Comparison of ENCODE assay signal across 16 cellular contexts in the genomic region with DNA sequence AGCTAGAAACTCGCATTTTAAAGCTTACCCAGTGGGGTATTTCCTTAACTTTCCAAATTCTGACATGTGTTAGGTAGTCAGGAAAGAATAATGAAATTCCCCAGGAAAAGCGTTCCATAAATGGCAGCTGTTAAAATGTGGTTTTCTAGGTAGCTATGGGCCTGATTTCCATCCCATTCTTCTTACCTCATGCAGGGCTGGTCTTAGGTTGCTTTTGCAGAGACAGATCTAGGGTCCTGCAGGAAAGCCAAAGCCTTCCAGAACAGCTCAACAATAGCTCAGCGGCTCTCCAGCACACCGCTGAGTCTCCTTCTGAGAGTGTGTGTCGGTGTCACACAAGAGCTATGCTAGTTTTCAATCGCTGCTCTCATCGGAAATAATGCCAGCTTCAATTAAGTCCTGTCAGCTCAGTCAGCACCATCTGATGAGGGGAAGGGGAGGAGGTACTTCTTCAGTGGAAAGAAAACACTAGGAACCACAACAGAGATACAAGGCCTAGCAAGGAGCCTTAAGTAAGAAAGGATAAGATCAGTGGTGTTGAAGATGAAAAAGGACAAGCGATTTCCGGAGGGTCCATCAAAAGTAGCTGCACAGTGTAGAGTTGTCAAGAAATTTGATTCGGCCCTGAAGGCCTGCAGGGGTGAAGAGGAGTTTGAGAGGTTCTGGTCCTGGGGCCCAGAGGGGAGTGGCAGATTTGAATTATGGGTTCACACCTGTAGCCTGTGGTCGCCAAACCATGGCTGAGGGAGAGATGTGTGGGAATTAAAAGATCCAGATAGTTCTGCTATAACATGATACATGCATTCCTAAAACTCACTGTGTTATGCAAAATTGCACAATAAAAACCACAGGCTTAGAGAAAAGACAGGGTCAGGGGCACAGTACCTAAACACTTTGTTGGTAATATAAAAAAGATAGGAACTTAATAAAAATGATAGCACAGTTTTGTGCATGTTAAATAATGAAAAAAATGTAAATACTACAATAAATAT.
A peak's percentile ranks its signal among the peaks of the same experiment; 100 is the strongest.
DNase-seq lines count a peak whose midpoint lies in the region; ATAC-seq, FAIRE-seq and TF ChIP-seq lines count a peak whose summit lies in the region.
"Had no signal": no experiment of that assay in that cellular context is flagged by ENCODE, and none has a peak within 500 bp of the region (broad histone marks: within the 10 kb centered on the region; RNA-seq: fewer than 3 reads in every experiment).

No MANE protein-coding gene starts in this region.

- no peak for ATAC-seq in HepG2
- no peak for ATAC-seq in right lobe of liver
- ATAC-seq: gastrocnemius medialis; left colon; naive thymus-derived CD8-positive, alpha-beta T cell had no signal

- H3K4me2 ChIP-seq in HepG2 (ENCODE audit: low read depth, low read length) = no peak overlapping the region

- no peak for TF ChIP-seq RAD21 in HepG2 (CRISPR knock-in tag; IDR thresholded peaks at IDR 0.05)

- in situ Hi-C loops in HepG2 (cut with HindIII; ENCODE audit: extremely low pct_ligation_motif_present, low pct_unique_long_range_greater_than_20kb) = loop anchor here (25.0 kb wide), 1 partner anchor 137 kb away; no protein-coding TSS in a partner anchor

- H3K4me3 Mint-ChIP-seq in activated CD4-positive, alpha-beta memory T cell treated with anti-CD3 and anti-CD28 coated beads for 36 hours = no peak overlapping the region
- H3K4me3 Mint-ChIP-seq: B cell; naive thymus-derived CD8-positive, alpha-beta T cell had no signal

- H3K27ac ChIP-seq in HepG2 (ENCODE audit: extremely low read length, insufficient read depth, low read length) = no peak overlapping the region
- H3K27ac ChIP-seq in right lobe of liver = no peak overlapping the region
- H3K27ac ChIP-seq: gastrocnemius medialis had no signal

- H2AFZ ChIP-seq in HepG2 (ENCODE audit: low read length) = no peak overlapping the region

- H3K9ac ChIP-seq in HepG2 (ENCODE audit: insufficient read depth, low read depth, low read length) = no peak overlapping the region

- no peaks in the 10 kb centered on the region for H4K20me1 ChIP-seq in HepG2 (ENCODE audit: insufficient read depth, low read length)

- FAIRE-seq in HepG2 (lab: Jason Lieb, UNC) (no peak), urothelium cell line (lab: Jason Lieb, UNC) (peak; percentile 89)

- TF ChIP-seq CTCF in HepG2 (CRISPR knock-in tag; IDR thresholded peaks at IDR 0.05) = no peak
- no peak for TF ChIP-seq CTCF in right lobe of liver (IDR thresholded peaks at IDR 0.05)
- TF ChIP-seq CTCF in foreskin fibroblast (IDR thresholded peaks at IDR 0.05; ENCODE audit: low read depth, low read length) = no peak

- intact Hi-C loops in HepG2 (cut with micrococcal nuclease; ENCODE audit: unreplicated experiment) = no loop called here
- intact Hi-C loops in right lobe of liver (cut with DNase I) = no loop called here
- intact Hi-C loops in activated CD4-positive, alpha-beta memory T cell treated with anti-CD3 and anti-CD28 coated beads for 36 hours (cut with micrococcal nuclease) = loop anchor here (1.0 to 5.0 kb wide), 6 partner anchors 15 to 967 kb away; a partner anchor contains a TSS

- H3K79me2 ChIP-seq in HepG2 (ENCODE audit: insufficient read depth, low read length) = no peaks in the 10 kb centered on the region

- no peaks in the 10 kb centered on the region for H3K27me3 ChIP-seq in HepG2 (ENCODE audit: control insufficient read depth in 1 of 2, insufficient read depth in 2 of 2, low read length in 2 of 2)
- H3K27me3 ChIP-seq in right lobe of liver = no peaks in the 10 kb centered on the region
- H3K27me3 ChIP-seq: gastrocnemius medialis had no signal

- WGBS in HepG2 (ENCODE audit: low lambda C conversion rate) = 69% methylated on average over 11 of the region's 11 CpGs
- 62% methylated on average over 10 of the region's 11 CpGs for WGBS in right lobe of liver (ENCODE audit: insufficient coverage, low coverage, low lambda C conversion rate, missing lambda C conversion rate)

- H3K36me3 ChIP-seq in HepG2 (replicated peaks in 1 of 2; ENCODE audit: control insufficient read depth in 1 of 2, insufficient read depth in 2 of 2, low read length in 2 of 2) = no peaks in the 10 kb centered on the region
- no peaks in the 10 kb centered on the region for H3K36me3 ChIP-seq in right lobe of liver
- H3K36me3 ChIP-seq: gastrocnemius medialis had no signal

- peaks cover 49% of the 10 kb centered on the region for H3K4me1 Mint-ChIP-seq in activated CD4-positive, alpha-beta memory T cell treated with anti-CD3 and anti-CD28 coated beads for 36 hours (ENCODE audit: low read depth)
- H3K4me1 Mint-ChIP-seq: B cell had no signal

- TF ChIP-seq EP300 in HepG2 (IDR thresholded peaks at IDR 0.05; ENCODE audit: low read depth in 2 of 2, low read length in 2 of 2) = no peak
- no peak for TF ChIP-seq EP300 in HepG2 (CRISPR knock-in tag; IDR thresholded peaks at IDR 0.05; ENCODE audit: borderline replicate concordance)

- H3K4me3 ChIP-seq in HepG2 (replicated peaks in 1 of 3; ENCODE audit: insufficient read depth in 1 of 3, low read depth in 2 of 3, low read length in 3 of 3) (no peak overlapping the region), right lobe of liver (no peak overlapping the region), foreskin fibroblast (ENCODE audit: low read depth in 1 of 2, low read length in 2 of 2) (no peak overlapping the region)
- H3K4me3 ChIP-seq: gastrocnemius medialis had no signal

- BruUV-seq in HepG2 (replicated peaks; lab: Mats Ljungman, UMichigan) = no TSS peak

- H3K27ac Mint-ChIP-seq in activated CD4-positive, alpha-beta memory T cell treated with anti-CD3 and anti-CD28 coated beads for 36 hours = peak overlapping the region; percentile 61
- H3K27ac Mint-ChIP-seq: B cell; naive thymus-derived CD8-positive, alpha-beta T cell had no signal

- no peaks in the 10 kb centered on the region for H3K36me3 Mint-ChIP-seq in activated CD4-positive, alpha-beta memory T cell treated with anti-CD3 and anti-CD28 coated beads for 36 hours

- TF ChIP-seq POLR2A in HepG2 (IDR thresholded peaks at IDR 0.05; ENCODE audit: insufficient read depth in 1 of 2, low read depth in 2 of 2, low read length in 2 of 2) (no peak), right lobe of liver (IDR thresholded peaks at IDR 0.05) (no peak)

- H3K9me3 ChIP-seq in HepG2 (ENCODE audit: low read length) = no peaks in the 10 kb centered on the region
- no peaks in the 10 kb centered on the region for H3K9me3 ChIP-seq in right lobe of liver
- H3K9me3 ChIP-seq: gastrocnemius medialis had no signal

- POLR2A ChIA-PET in HepG2 (lab: Yijun Ruan, JAX) = interaction anchor here (1.1 kb wide), 1 partner anchor 194 kb away, joined by 3 read pairs; a partner anchor contains a TSS
- POLR2A ChIA-PET in activated CD4-positive, alpha-beta memory T cell treated with anti-CD3 and anti-CD28 coated beads for 36 hours (lab: Charles Lee) = no interaction called here

- H3K4me1 ChIP-seq in HepG2 (ENCODE audit: insufficient read depth, low read length) (peaks cover 26% of the 10 kb centered on the region), right lobe of liver (no peaks in the 10 kb centered on the region)
- H3K4me1 ChIP-seq: gastrocnemius medialis had no signal

- H3K27me3 Mint-ChIP-seq in activated CD4-positive, alpha-beta memory T cell treated with anti-CD3 and anti-CD28 coated beads for 36 hours = peaks cover 6% of the 10 kb centered on the region

- peaks cover 7% of the 10 kb centered on the region for H3K9me3 Mint-ChIP-seq in activated CD4-positive, alpha-beta memory T cell treated with anti-CD3 and anti-CD28 coated beads for 36 hours

- DNase-seq in HepG2 (ENCODE audit: low spot score) = no peak
- no peak for DNase-seq in right lobe of liver
- peak; percentile 12 for DNase-seq in activated CD4-positive, alpha-beta memory T cell treated with anti-CD3 and anti-CD28 coated beads for 36 hours
- DNase-seq in foreskin fibroblast = peak; percentile 53 to 74
- peak; percentile 53 for DNase-seq in urothelium cell line (ENCODE audit: low spot score)
- no peak for DNase-seq in stimulated activated CD4-positive, alpha-beta T cell treated with anti-CD3 and anti-CD28 coated beads, Interleukin-12 subunit alpha, Interleukin-12 subunit beta, amount 100 ng/mL, for 4 hours
- DNase-seq in SHP77 (lab: John Stamatoyannopoulos, UW) = no peak
- DNase-seq in NCI-H1417 (lab: John Stamatoyannopoulos, UW) = no peak
- DNase-seq: activated CD4-positive, alpha-beta T cell treated with anti-CD3 and anti-CD28 coated beads for 1 hour; activated effector memory CD4-positive, alpha-beta T cell treated with Interleukin-2 at 50 U/mL for 16 hours; gastrocnemius medialis; left colon; naive thymus-derived CD8-positive, alpha-beta T cell; NCI-H1092; NCI-H69 had no signal

- CTCF ChIA-PET in HepG2 (lab: Yijun Ruan, JAX; ENCODE audit: low intra/inter-chr PET ratio, low total read pairs) = no interaction called here
- CTCF ChIA-PET in activated CD4-positive, alpha-beta memory T cell treated with anti-CD3 and anti-CD28 coated beads for 36 hours (lab: Charles Lee) = interaction anchor here (1.1 kb wide), 1 partner anchor 550 kb away, joined by 5 read pairs; no protein-coding TSS in a partner anchor

TF ChIP-seq in HepG2, 621 proteins besides CTCF, POLR2A, EP300 and RAD21:
- no peak for TF ChIP-seq NKX3-1 (CRISPR knock-in tag; IDR thresholded peaks at IDR 0.05)
- TF ChIP-seq CEBPB (IDR thresholded peaks at IDR 0.05; ENCODE audit: borderline replicate concordance, low read depth, low read length) = peak; percentile 41; the same call in 1 of the 2 replicates
TF ChIP-seq in HepG2: peak in this region for 1.

Comparison
In these comparisons a context has a peak if more than half of its experiments do, and no peak if none do; other contexts are left out.
1. DNase-seq: peak in activated CD4-positive, alpha-beta memory T cell treated with anti-CD3 and anti-CD28 coated beads for 36 hours (single experiment), foreskin fibroblast (2 of 2) and urothelium cell line (single experiment); none in HepG2 (single experiment), right lobe of liver (0 of 3), stimulated activated CD4-positive, alpha-beta T cell treated with anti-CD3 and anti-CD28 coated beads, Interleukin-12 subunit alpha, Interleukin-12 subunit beta, amount 100 ng/mL, for 4 hours (single experiment), SHP77 (0 of 2) and NCI-H1417 (0 of 3).